ENCODE assay signal across 7 cellular contexts in the genomic region with DNA sequence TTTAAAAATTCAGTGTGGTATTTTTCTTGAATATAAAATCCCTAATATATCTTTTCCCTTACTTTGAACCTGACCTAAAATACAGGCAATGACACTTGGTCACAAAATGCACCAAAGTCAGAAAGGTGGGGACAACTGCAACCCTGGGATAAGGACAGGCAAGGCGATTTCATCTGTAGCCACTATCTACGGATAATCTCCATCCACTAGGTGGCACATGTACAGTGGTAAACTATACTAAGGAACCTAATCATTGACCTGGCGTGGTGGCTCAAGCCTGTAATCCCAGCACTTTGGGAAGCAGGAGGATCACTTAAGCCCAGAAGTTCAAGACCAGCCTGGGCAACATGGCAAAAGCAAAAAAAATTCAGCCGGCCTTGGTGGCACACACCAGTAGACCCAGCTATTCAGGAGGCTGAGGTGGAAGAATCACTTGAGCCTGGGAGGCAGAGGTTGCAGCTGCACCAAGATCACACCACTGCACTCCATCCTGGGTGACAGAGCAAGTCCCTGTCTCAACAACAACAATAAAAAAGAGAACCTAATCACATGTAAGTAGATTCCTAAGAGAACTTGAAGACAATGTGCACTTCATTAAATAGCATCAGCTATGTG.
DNase-seq lines count a peak whose midpoint lies in the region; ATAC-seq and TF ChIP-seq lines count a peak whose summit lies in the region.

No MANE protein-coding gene starts in this region.

- peaks cover 4% of the 10 kb centered on the region for H3K27me3 Mint-ChIP-seq in endothelial cell (ENCODE audit: unreplicated experiment)

- H3K27ac Mint-ChIP-seq in endothelial cell (ENCODE audit: unreplicated experiment), result no peak overlapping the region

- no peaks in the 10 kb centered on the region for H3K4me1 Mint-ChIP-seq in endothelial cell (ENCODE audit: unreplicated experiment)

- H3F3A ChIP-seq in DOHH2 (ENCODE audit: control insufficient read depth, insufficient read depth), result peaks cover 11% of the 10 kb centered on the region

- peaks cover 98% of the 10 kb centered on the region for H3K79me2 ChIP-seq in DOHH2 (ENCODE audit: control insufficient read depth, low read length)

- H3K36me3 ChIP-seq in DOHH2 (ENCODE audit: control insufficient read depth, low read length) (no peaks in the 10 kb centered on the region; the same call in 1 of the 2 replicates), SJCRH30 (no peaks in the 10 kb centered on the region)

- no peak overlapping the region for H3K4me2 ChIP-seq in DOHH2 (ENCODE audit: low read length)

- H3K27ac ChIP-seq in DOHH2 (ENCODE audit: low read depth, low read length), result no peak overlapping the region
- no peak overlapping the region for H3K27ac ChIP-seq in SJCRH30

- no peaks in the 10 kb centered on the region for H3K36me3 Mint-ChIP-seq in endothelial cell (ENCODE audit: low read depth, unreplicated experiment)

- TF ChIP-seq CTCF in DOHH2 (IDR thresholded peaks at IDR 0.05; ENCODE audit: low read depth, low read length, poor library complexity, severe bottlenecking) (peak; percentile 88), endothelial cell (IDR thresholded peaks at IDR 0.05; ENCODE audit: unreplicated experiment) (no peak)

- no peak overlapping the region for H3K4me3 Mint-ChIP-seq in endothelial cell (ENCODE audit: unreplicated experiment)

- H3K9me2 ChIP-seq in DOHH2 (replicated peaks; ENCODE audit: control insufficient read depth, low read length), result no peaks in the 10 kb centered on the region

- H3K27me3 ChIP-seq in DOHH2 (ENCODE audit: control insufficient read depth, low read length), result no peaks in the 10 kb centered on the region
- no peaks in the 10 kb centered on the region for H3K27me3 ChIP-seq in SJCRH30

- DNase-seq in HuH-7.5 (ENCODE audit: low spot score) (peak; percentile 29), SJCRH30 (peak; percentile 14 to 62), endothelial cell (ENCODE audit: low spot score) (peak; percentile 22), myocyte (ENCODE audit: low read depth) (peak; percentile 61)

- peaks cover 81% of the 10 kb centered on the region for H3K4me1 ChIP-seq in DOHH2 (ENCODE audit: control insufficient read depth, low read length)
- no peaks in the 10 kb centered on the region for H3K4me1 ChIP-seq in SJCRH30

- no peaks in the 10 kb centered on the region for H3K9me3 Mint-ChIP-seq in endothelial cell (ENCODE audit: unreplicated experiment)

- peaks cover 25% of the 10 kb centered on the region; the same call in 1 of the 2 replicates for H4K20me1 ChIP-seq in DOHH2 (ENCODE audit: control insufficient read depth, insufficient read depth, low read depth, low read length)

- H3K4me3 ChIP-seq in DOHH2 (ENCODE audit: low read length), result no peak overlapping the region
- H3K4me3 ChIP-seq in SJCRH30, result no peak overlapping the region

- H3K9me3 ChIP-seq in DOHH2 (ENCODE audit: control insufficient read depth, insufficient read depth, low read length) (no peaks in the 10 kb centered on the region), SJCRH30 (replicated peaks) (no peaks in the 10 kb centered on the region)

- ATAC-seq in GM19438 (IDR thresholded peaks at IDR 0.05; ENCODE audit: low read depth, unreplicated experiment) (peak; percentile 63), GM19035 (IDR thresholded peaks at IDR 0.05; ENCODE audit: unreplicated experiment) (no peak)
